20 cellular contexts compared by ENCODE assay signal in the genomic region with DNA sequence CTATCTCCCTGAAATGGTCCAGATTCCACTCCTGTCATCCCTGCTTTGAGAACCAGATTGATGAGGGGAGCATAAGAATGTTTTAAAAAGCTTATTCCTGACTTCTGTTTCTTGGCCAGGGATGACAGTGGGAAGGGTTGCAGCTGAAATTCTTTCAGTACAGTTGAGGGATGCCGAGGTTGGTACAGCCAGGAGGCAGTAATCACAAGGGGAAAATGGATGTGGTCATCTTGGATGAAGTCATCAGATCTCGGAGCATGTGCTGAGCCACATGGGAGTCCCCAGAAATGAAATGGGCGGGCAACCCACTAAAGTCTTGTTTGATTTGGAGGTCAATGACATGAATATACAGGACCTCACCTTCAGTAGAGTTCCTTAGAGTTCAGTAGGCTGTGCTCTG. TPM values are rescaled to one million over a fixed set of nuclear protein-coding genes. Genes with fewer than 3 reads are reported as not detected.
DNase-seq lines count a peak whose midpoint lies in the region; ATAC-seq, FAIRE-seq and TF ChIP-seq lines count a peak whose summit lies in the region.
"Had no signal": no experiment of that assay in that cellular context is flagged by ENCODE, and none has a peak within 500 bp of the region (broad histone marks: within the 10 kb centered on the region; RNA-seq: fewer than 3 reads in every experiment).

No MANE protein-coding gene starts in this region.

- H3K4me3 Mint-ChIP-seq in glutamatergic neuron (ENCODE audit: unreplicated experiment): no peak overlapping the region
- H3K4me3 Mint-ChIP-seq in activated T-helper 2 cell treated with anti-CD3 and anti-CD28 coated beads, Interferon-gamma antibody, Interleukin-2, Interleukin-4, amounts not matched to agents 10 μg/mL and 5 μg/mL and 100 μg/mL, durations not matched to agents 14 hours and 24 hours and 36 hours (ENCODE audit: low read depth): no peak overlapping the region
- no peak overlapping the region for H3K4me3 Mint-ChIP-seq in activated naive CD4-positive, alpha-beta T cell treated with anti-CD3 and anti-CD28 coated beads, Interleukin-2, amount 10 ng/mL, durations not matched to agents 7 days and 5 days
- H3K4me3 Mint-ChIP-seq: CD8-positive, alpha-beta memory T cell; IgD-negative memory B cell had no signal

- DNase-seq in RKO (ENCODE audit: low spot score): peak; percentile 22
- DNase-seq in bronchial epithelial cell (ENCODE audit: low read depth): no peak
- no peak for DNase-seq in glutamatergic neuron
- DNase-seq in activated T-helper 2 cell treated with anti-CD3 and anti-CD28 coated beads, Interferon-gamma antibody, Interleukin-2, Interleukin-4, amounts not matched to agents 10 μg/mL and 5 μg/mL and 100 μg/mL, durations not matched to agents 14 hours and 24 hours and 36 hours (ENCODE audit: low spot score): no peak
- DNase-seq in activated naive CD4-positive, alpha-beta T cell treated with anti-CD3 and anti-CD28 coated beads, Interleukin-2, amount 10 ng/mL, durations not matched to agents 7 days and 5 days: no peak
- DNase-seq in anterior cingulate cortex (lab: John Stamatoyannopoulos, UW): no peak
- DNase-seq: ACHN; C1 segment of cervical spinal cord; CD8-positive, alpha-beta memory T cell; DMS53; EL; GOT3; NCI-H1694 treated with DMSO at 0.1 percent for 48 hours; NCI-H510A; NCI-H748 treated with DMSO at 0.1 percent for 48 hours; SJCRH30 had no signal

- no peak for ATAC-seq in GM19324 (IDR thresholded peaks at IDR 0.05; ENCODE audit: low FRiP score, unreplicated experiment)
- ATAC-seq: GM12878, HCT116 had no signal

- no peaks in the 10 kb centered on the region for H3K27me3 Mint-ChIP-seq in glutamatergic neuron (ENCODE audit: unreplicated experiment)
- H3K27me3 Mint-ChIP-seq in activated T-helper 2 cell treated with anti-CD3 and anti-CD28 coated beads, Interferon-gamma antibody, Interleukin-2, Interleukin-4, amounts not matched to agents 10 μg/mL and 5 μg/mL and 100 μg/mL, durations not matched to agents 14 hours and 24 hours and 36 hours (ENCODE audit: low read depth): peaks cover 10% of the 10 kb centered on the region
- H3K27me3 Mint-ChIP-seq in activated naive CD4-positive, alpha-beta T cell treated with anti-CD3 and anti-CD28 coated beads, Interleukin-2, amount 10 ng/mL, durations not matched to agents 7 days and 5 days: peaks cover 10% of the 10 kb centered on the region

- TF ChIP-seq CTCF in bronchial epithelial cell (IDR thresholded peaks at IDR 0.05; ENCODE audit: insufficient read depth, low read length, severe bottlenecking): no peak
- no peak for TF ChIP-seq CTCF in glutamatergic neuron (IDR thresholded peaks at IDR 0.05; ENCODE audit: partially characterized antibody, unreplicated experiment)

- no peaks in the 10 kb centered on the region for H3K27me3 ChIP-seq in bronchial epithelial cell (ENCODE audit: control insufficient read depth, insufficient read depth, low read length)
- H3K27me3 ChIP-seq: SJCRH30 had no signal

- intact Hi-C loops in activated T-helper 2 cell treated with anti-CD3 and anti-CD28 coated beads, Interferon-gamma antibody, Interleukin-2, Interleukin-4, amounts not matched to agents 10 μg/mL and 5 μg/mL and 100 μg/mL, durations not matched to agents 14 hours and 24 hours and 36 hours (cut with micrococcal nuclease): no loop called here

- FAIRE-seq in bronchial epithelial cell (lab: Jason Lieb, UNC): peak; percentile 18
- FAIRE-seq: GM12878 had no signal

- peaks cover 11% of the 10 kb centered on the region for H3K36me3 Mint-ChIP-seq in glutamatergic neuron (ENCODE audit: unreplicated experiment)
- H3K36me3 Mint-ChIP-seq in activated T-helper 2 cell treated with anti-CD3 and anti-CD28 coated beads, Interferon-gamma antibody, Interleukin-2, Interleukin-4, amounts not matched to agents 10 μg/mL and 5 μg/mL and 100 μg/mL, durations not matched to agents 14 hours and 24 hours and 36 hours (ENCODE audit: low read depth): no peaks in the 10 kb centered on the region
- H3K36me3 Mint-ChIP-seq in activated naive CD4-positive, alpha-beta T cell treated with anti-CD3 and anti-CD28 coated beads, Interleukin-2, amount 10 ng/mL, durations not matched to agents 7 days and 5 days: no peaks in the 10 kb centered on the region
- H3K36me3 Mint-ChIP-seq: IgD-negative memory B cell had no signal

- peaks cover 4% of the 10 kb centered on the region for H3K9me3 Mint-ChIP-seq in glutamatergic neuron (ENCODE audit: unreplicated experiment)
- no peaks in the 10 kb centered on the region for H3K9me3 Mint-ChIP-seq in activated T-helper 2 cell treated with anti-CD3 and anti-CD28 coated beads, Interferon-gamma antibody, Interleukin-2, Interleukin-4, amounts not matched to agents 10 μg/mL and 5 μg/mL and 100 μg/mL, durations not matched to agents 14 hours and 24 hours and 36 hours
- no peaks in the 10 kb centered on the region for H3K9me3 Mint-ChIP-seq in activated naive CD4-positive, alpha-beta T cell treated with anti-CD3 and anti-CD28 coated beads, Interleukin-2, amount 10 ng/mL, durations not matched to agents 7 days and 5 days
- H3K9me3 Mint-ChIP-seq: CD8-positive, alpha-beta memory T cell; IgD-negative memory B cell had no signal

- no peak overlapping the region for H3K4me3 ChIP-seq in bronchial epithelial cell (ENCODE audit: low read depth, low read length)
- H3K4me3 ChIP-seq: GM12878, SJCRH30 had no signal

- H3K4me1 Mint-ChIP-seq in glutamatergic neuron (ENCODE audit: low read depth, unreplicated experiment): no peaks in the 10 kb centered on the region
- peaks cover 6% of the 10 kb centered on the region for H3K4me1 Mint-ChIP-seq in activated T-helper 2 cell treated with anti-CD3 and anti-CD28 coated beads, Interferon-gamma antibody, Interleukin-2, Interleukin-4, amounts not matched to agents 10 μg/mL and 5 μg/mL and 100 μg/mL, durations not matched to agents 14 hours and 24 hours and 36 hours (ENCODE audit: low read depth)
- H3K4me1 Mint-ChIP-seq in activated naive CD4-positive, alpha-beta T cell treated with anti-CD3 and anti-CD28 coated beads, Interleukin-2, amount 10 ng/mL, durations not matched to agents 7 days and 5 days: no peaks in the 10 kb centered on the region
- H3K4me1 Mint-ChIP-seq: CD8-positive, alpha-beta memory T cell had no signal

- CTCF ChIA-PET in activated naive CD4-positive, alpha-beta T cell treated with anti-CD3 and anti-CD28 coated beads, Interleukin-2, amount 10 ng/mL, durations not matched to agents 7 days and 5 days (lab: Charles Lee): no interaction called here

- peak overlapping the region; percentile 17 for H3K27ac Mint-ChIP-seq in glutamatergic neuron (ENCODE audit: unreplicated experiment)
- no peak overlapping the region for H3K27ac Mint-ChIP-seq in activated T-helper 2 cell treated with anti-CD3 and anti-CD28 coated beads, Interferon-gamma antibody, Interleukin-2, Interleukin-4, amounts not matched to agents 10 μg/mL and 5 μg/mL and 100 μg/mL, durations not matched to agents 14 hours and 24 hours and 36 hours
- no peak overlapping the region for H3K27ac Mint-ChIP-seq in activated naive CD4-positive, alpha-beta T cell treated with anti-CD3 and anti-CD28 coated beads, Interleukin-2, amount 10 ng/mL, durations not matched to agents 7 days and 5 days
- H3K27ac Mint-ChIP-seq: CD8-positive, alpha-beta memory T cell; IgD-negative memory B cell had no signal

- H3K36me3 ChIP-seq in bronchial epithelial cell (ENCODE audit: control insufficient read depth, insufficient read depth, low read length): no peaks in the 10 kb centered on the region
- H3K36me3 ChIP-seq: SJCRH30 had no signal

RNA-seq across cellular contexts. Expression of a gene that starts 18.7 kb away (rescaled TPM):
- total RNA-seq in bronchial epithelial cell (not detected in 2 replicates), glutamatergic neuron (ENCODE audit: unreplicated experiment) (not detected)
- not detected in 2 replicates for total RNA-seq in activated T-helper 2 cell treated with anti-CD3 and anti-CD28 coated beads, Interferon-gamma antibody, Interleukin-2, Interleukin-4, amounts not matched to agents 10 μg/mL and 5 μg/mL and 100 μg/mL, durations not matched to agents 14 hours and 24 hours and 36 hours
- total RNA-seq: CD8-positive, alpha-beta memory T cell; GM12878; SJCRH30 had no signal

RNA-seq across cellular contexts. Expression of a gene that starts 37.3 kb away (rescaled TPM):
- total RNA-seq in bronchial epithelial cell: not detected in 2 replicates
- total RNA-seq in glutamatergic neuron (ENCODE audit: unreplicated experiment): not detected
- total RNA-seq in activated T-helper 2 cell treated with anti-CD3 and anti-CD28 coated beads, Interferon-gamma antibody, Interleukin-2, Interleukin-4, amounts not matched to agents 10 μg/mL and 5 μg/mL and 100 μg/mL, durations not matched to agents 14 hours and 24 hours and 36 hours: not detected in 2 replicates
- total RNA-seq: CD8-positive, alpha-beta memory T cell; SJCRH30 had no signal

RNA-seq across cellular contexts. Expression of a gene that starts 59.9 kb away (rescaled TPM):
- total RNA-seq in bronchial epithelial cell (7.1 and 9.2 TPM in 2 replicates), glutamatergic neuron (ENCODE audit: unreplicated experiment) (11.4 TPM)
- total RNA-seq in activated T-helper 2 cell treated with anti-CD3 and anti-CD28 coated beads, Interferon-gamma antibody, Interleukin-2, Interleukin-4, amounts not matched to agents 10 μg/mL and 5 μg/mL and 100 μg/mL, durations not matched to agents 14 hours and 24 hours and 36 hours: 10.0 and 12.6 TPM in 2 replicates
